ENCODE assay signal across 11 cellular contexts in genomic region chr2:201208563-201209252, GRCh38. TPM values are rescaled to one million over a fixed set of nuclear protein-coding genes. Genes with fewer than 3 reads are reported as not detected.
A peak's percentile ranks its signal among the peaks of the same experiment; 100 is the strongest.
DNase-seq lines count a peak whose midpoint lies in the region; ATAC-seq and TF ChIP-seq lines count a peak whose summit lies in the region.
"Had no signal": no experiment of that assay in that cellular context is flagged by ENCODE, and none has a peak within 500 bp of the region (broad histone marks: within the 10 kb centered on the region; RNA-seq: fewer than 3 reads in every experiment).

No MANE protein-coding gene starts in this region.

- peak overlapping the region; percentile 61 to 86 (median 76) for H3K27ac Mint-ChIP-seq in immature natural killer cell

- H3K4me1 ChIP-seq in foreskin keratinocyte, result peaks cover 5% of the 10 kb centered on the region

- H3K4me1 Mint-ChIP-seq in immature natural killer cell, result peaks cover 22 to 31% of the 10 kb centered on the region in 2 donors

- DNase-seq in HL-60 (ENCODE audit: low read depth in 1 of 2, low spot score in 1 of 2), result peak; percentile 50 to 74
- DNase-seq in immature natural killer cell, result no peak
- DNase-seq in HCEC 1CT, result no peak
- no peak for DNase-seq in coronary artery (ENCODE audit: low spot score)
- no peak for DNase-seq in foreskin keratinocyte
- DNase-seq in cerebellar cortex (ENCODE audit: low spot score), result no peak
- DNase-seq: activated CD4-positive, alpha-beta T cell treated with anti-CD3 and anti-CD28 coated beads, Interleukin-2, amount 50 U/mL, for 1 hour; GF-D8; mammary epithelial cell had no signal

- ATAC-seq in GM18519 (IDR thresholded peaks at IDR 0.05; ENCODE audit: low FRiP score, unreplicated experiment), result peak; percentile 64
- ATAC-seq in GM21825 (IDR thresholded peaks at IDR 0.05; ENCODE audit: unreplicated experiment), result peak; percentile 78
- no peak for ATAC-seq in foreskin keratinocyte

- H3K4me3 ChIP-seq in HL-60 (replicated peaks; ENCODE audit: insufficient read depth, low read length) (no peak overlapping the region), coronary artery (no peak overlapping the region)

- peak overlapping the region; percentile 35; the same call in 1 of the 2 replicates for H3K27ac ChIP-seq in HL-60 (replicated peaks)
- peak overlapping the region in 1 of 2 donors; percentile 53 for H3K27ac ChIP-seq in coronary artery
- H3K27ac ChIP-seq in foreskin keratinocyte, result no peak overlapping the region

- H3K27me3 ChIP-seq in HL-60 (ENCODE audit: insufficient read depth, poor library complexity, severe bottlenecking), result no peaks in the 10 kb centered on the region
- H3K27me3 ChIP-seq in foreskin keratinocyte, result no peaks in the 10 kb centered on the region

- no peak for TF ChIP-seq CTCF in HL-60 (IDR thresholded peaks at IDR 0.05; ENCODE audit: insufficient read depth, low read length)
- TF ChIP-seq CTCF in coronary artery (IDR thresholded peaks at IDR 0.05), result no peak
- TF ChIP-seq CTCF in foreskin keratinocyte (conservative IDR thresholded peaks at IDR 0.05), result no peak

- H3K4me3 Mint-ChIP-seq in immature natural killer cell, result no peak overlapping the region

- peaks cover 16 to 36% (median 30%) of the 10 kb centered on the region in 3 donors for H3K36me3 Mint-ChIP-seq in immature natural killer cell

- peaks cover 0 to 3% (median 2%) of the 10 kb centered on the region in 3 donors for H3K27me3 Mint-ChIP-seq in immature natural killer cell (ENCODE audit: low read depth in 3 of 3)

- no peaks in the 10 kb centered on the region for H3K9me3 Mint-ChIP-seq in immature natural killer cell

RNA-seq across cellular contexts. Expression of gene CASP10, which starts 25.8 kb away (rescaled TPM):
- polyA plus RNA-seq in immature natural killer cell (10 to 100 TPM; 13.5 to 37.4 (median 19.8) TPM), foreskin keratinocyte (2.4 and 2.7 TPM in 2 replicates)
- total RNA-seq in foreskin keratinocyte, result 6.1 and 6.5 TPM in 2 replicates

RNA-seq across cellular contexts. Expression of gene CASP8, which starts 51.6 kb away (rescaled TPM):
- polyA plus RNA-seq in immature natural killer cell (100 to 1,000 TPM in 1 of 3 donors, 10 to 100 TPM in 2; 20.2 to 116 (median 28.0) TPM), foreskin keratinocyte (8.3 and 10.6 TPM in 2 replicates)
- total RNA-seq in foreskin keratinocyte, result 21.9 and 22.4 TPM in 2 replicates

Comparison
In these comparisons a context has a peak if more than half of its experiments do, and no peak if none do; other contexts are left out.
1. DNase-seq: peak in HL-60 (2 of 2); none in immature natural killer cell (0 of 3), HCEC 1CT (single experiment), coronary artery (single experiment), foreskin keratinocyte (0 of 2) and cerebellar cortex (single experiment).